In the genomic region with DNA sequence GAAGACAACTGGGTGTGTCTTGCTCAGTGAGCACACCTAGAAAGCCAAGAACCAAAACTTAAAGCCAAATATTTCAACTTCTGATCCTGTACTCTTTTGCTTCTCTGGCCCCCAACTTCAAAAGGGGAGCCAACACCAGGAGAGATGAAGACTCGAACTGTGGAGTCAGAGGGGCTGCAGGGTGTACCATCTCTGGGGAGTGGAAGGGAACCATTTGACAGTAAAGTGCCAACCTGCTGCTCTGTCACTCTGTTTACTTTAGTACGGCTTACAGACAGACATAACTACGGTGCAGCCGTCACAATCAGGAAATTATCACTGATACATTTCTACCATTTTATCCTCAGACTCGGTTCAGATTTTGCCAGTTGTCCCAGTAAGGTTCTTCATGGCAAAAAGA, we compare ENCODE assay signal across 13 cellular contexts. TPM values are rescaled to one million over a fixed set of nuclear protein-coding genes. Genes with fewer than 3 reads are reported as not detected.
DNase-seq lines count a peak whose midpoint lies in the region; ATAC-seq and TF ChIP-seq lines count a peak whose summit lies in the region.
"Had no signal": no experiment of that assay in that cellular context is flagged by ENCODE, and none has a peak within 500 bp of the region (broad histone marks: within the 10 kb centered on the region; RNA-seq: fewer than 3 reads in every experiment).

No MANE protein-coding gene starts in this region.

- H3K9me3 Mint-ChIP-seq in T-helper 1 cell treated with Interleukin-12 subunit alpha and Interleukin-12 subunit beta and Interleukin-4 antibody, amounts not matched to agents 30 μg/mL and 1 μg/mL, for 36 hours, result peaks cover 3% of the 10 kb centered on the region
- peaks cover under 1 to 11% (median 8%) of the 10 kb centered on the region in 5 experiments for H3K9me3 Mint-ChIP-seq in brain

- H3K36me3 ChIP-seq in neuron (ENCODE audit: insufficient read depth, low read length), result peaks cover 52% of the 10 kb centered on the region

- DNase-seq in T-helper 1 cell, result no peak
- DNase-seq in LNCaP clone FGC (ENCODE audit: low read depth), result no peak
- no peak for DNase-seq in G401 (ENCODE audit: low spot score)
- no peak for DNase-seq in NK-92 (lab: John Stamatoyannopoulos, UW; ENCODE audit: unreplicated experiment)
- DNase-seq: 8988T; activated CD8-positive, alpha-beta memory T cell treated with anti-CD3 and anti-CD28 coated beads, Interleukin-2, amount 50 U/mL, for 48 hours; NCI-H446; occipital lobe; tibial artery had no signal

- H3K4me3 Mint-ChIP-seq in T-helper 1 cell treated with Interleukin-12 subunit alpha and Interleukin-12 subunit beta and Interleukin-4 antibody, amounts not matched to agents 30 μg/mL and 1 μg/mL, for 36 hours, result peak overlapping the region; percentile 81
- H3K4me3 Mint-ChIP-seq in brain, result peak overlapping the region; percentile 99 to 100 (median 100)

- peaks cover 6% of the 10 kb centered on the region for H3K9me3 ChIP-seq in neuron (ENCODE audit: low read length)
- H3K9me3 ChIP-seq: tibial artery had no signal

- no peak overlapping the region for H3K27ac Mint-ChIP-seq in T-helper 1 cell treated with Interleukin-12 subunit alpha and Interleukin-12 subunit beta and Interleukin-4 antibody, amounts not matched to agents 30 μg/mL and 1 μg/mL, for 36 hours
- H3K27ac Mint-ChIP-seq in brain, result peak overlapping the region; percentile 29 to 100 (median 65)

- no peak overlapping the region for H2AFZ ChIP-seq in neuron (ENCODE audit: low read depth, low read length)

- H3K4me3 ChIP-seq in LNCaP clone FGC (ENCODE audit: low read depth, low read length) (peak overlapping the region; percentile 69), neuron (ENCODE audit: low read length) (peak overlapping the region; percentile 30)

- H3K36me3 Mint-ChIP-seq in T-helper 1 cell treated with Interleukin-12 subunit alpha and Interleukin-12 subunit beta and Interleukin-4 antibody, amounts not matched to agents 30 μg/mL and 1 μg/mL, for 36 hours (ENCODE audit: low read depth), result peaks cover 28% of the 10 kb centered on the region
- peaks cover 47% of the 10 kb centered on the region for H3K36me3 Mint-ChIP-seq in brain

- peaks cover 13% of the 10 kb centered on the region for H3K4me1 ChIP-seq in neuron (ENCODE audit: insufficient read depth, low read length)

- H3K4me1 Mint-ChIP-seq in T-helper 1 cell treated with Interleukin-12 subunit alpha and Interleukin-12 subunit beta and Interleukin-4 antibody, amounts not matched to agents 30 μg/mL and 1 μg/mL, for 36 hours (ENCODE audit: low read depth), result peaks cover 39% of the 10 kb centered on the region
- H3K4me1 Mint-ChIP-seq in brain, result peaks cover 53% of the 10 kb centered on the region

- no peaks in the 10 kb centered on the region for H3K27me3 ChIP-seq in neuron (ENCODE audit: insufficient read depth, low read length)
- H3K27me3 ChIP-seq: tibial artery had no signal

- in situ Hi-C loops in G401 (cut with HindIII; ENCODE audit: low sequenced_read_pairs), result no loop called here

- no peak for TF ChIP-seq CTCF in LNCaP clone FGC (IDR thresholded peaks at IDR 0.05; ENCODE audit: control insufficient read depth, extremely low read depth, insufficient read depth)
- TF ChIP-seq CTCF in brain (conservative IDR thresholded peaks at IDR 0.05), result no peak

- ATAC-seq in HG03354 (IDR thresholded peaks at IDR 0.05; ENCODE audit: poor library complexity, severe bottlenecking, unreplicated experiment), result no peak

- no peaks in the 10 kb centered on the region for H3K27me3 Mint-ChIP-seq in T-helper 1 cell treated with Interleukin-12 subunit alpha and Interleukin-12 subunit beta and Interleukin-4 antibody, amounts not matched to agents 30 μg/mL and 1 μg/mL, for 36 hours (ENCODE audit: low read depth)
- peaks cover 6% of the 10 kb centered on the region for H3K27me3 Mint-ChIP-seq in brain

RNA-seq across cellular contexts. Expression of gene FBXO22, which starts 1.6 kb away (rescaled TPM):
- 17.1 TPM for polyA plus RNA-seq in brain (ENCODE audit: insufficient read depth, low read depth, low replicate concordance)
- 84.9 and 111 TPM in 2 replicates for total RNA-seq in G401 (2014; rRNA removed; shearing (Covaris generic))
